Comparison of ENCODE assay signal across 17 cellular contexts in the genomic region with DNA sequence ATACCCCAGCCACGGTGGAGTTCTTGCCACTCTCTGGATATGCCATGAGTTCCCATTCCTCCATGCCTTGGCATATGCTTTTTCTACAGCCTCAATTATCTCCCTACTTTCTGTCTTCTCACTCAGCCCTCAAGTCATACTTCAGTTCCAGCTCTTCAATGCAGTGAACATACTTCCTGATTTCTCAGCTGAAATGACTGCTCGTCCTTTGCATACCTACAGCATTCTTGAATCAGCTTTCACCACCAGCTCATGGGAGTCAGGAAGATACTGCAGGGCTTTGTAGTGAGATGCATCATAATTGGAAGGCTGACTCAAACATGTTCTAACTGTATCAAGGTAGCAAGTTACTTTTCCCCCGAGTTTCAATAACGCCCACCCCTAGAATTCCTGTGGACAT.
DNase-seq lines count a peak whose midpoint lies in the region; FAIRE-seq and TF ChIP-seq lines count a peak whose summit lies in the region.
"Had no signal": no experiment of that assay in that cellular context is flagged by ENCODE, and none has a peak within 500 bp of the region (broad histone marks: within the 10 kb centered on the region; RNA-seq: fewer than 3 reads in every experiment).

No MANE protein-coding gene starts in this region.

- H3K27me3 Mint-ChIP-seq in osteocyte (ENCODE audit: unreplicated experiment) = no peaks in the 10 kb centered on the region

- H3K27ac Mint-ChIP-seq in osteocyte (ENCODE audit: unreplicated experiment) = no peak overlapping the region
- H3K27ac Mint-ChIP-seq: activated naive CD8-positive, alpha-beta T cell treated with anti-CD3 and anti-CD28 coated beads, Interleukin-2, amount 10 ng/mL, durations not matched to agents 7 days and 5 days had no signal

- no peaks in the 10 kb centered on the region for H3K36me3 ChIP-seq in GM06990 (ENCODE audit: control insufficient read depth, insufficient read depth, low read length)
- H3K36me3 ChIP-seq in brain microvascular endothelial cell (replicated peaks) = peaks cover 2% of the 10 kb centered on the region

- no peak for TF ChIP-seq CTCF in GM06990 (IDR thresholded peaks at IDR 0.05; ENCODE audit: insufficient read depth, low read length, poor library complexity, severe bottlenecking)
- no peak for TF ChIP-seq CTCF in brain microvascular endothelial cell (IDR thresholded peaks at IDR 0.05; ENCODE audit: low read depth, low read length, missing control alignments)
- no peak for TF ChIP-seq CTCF in osteocyte (IDR thresholded peaks at IDR 0.05)

- no peaks in the 10 kb centered on the region for H3K9me3 Mint-ChIP-seq in osteocyte (ENCODE audit: unreplicated experiment)
- H3K9me3 Mint-ChIP-seq: activated naive CD8-positive, alpha-beta T cell treated with anti-CD3 and anti-CD28 coated beads, Interleukin-2, amount 10 ng/mL, durations not matched to agents 7 days and 5 days had no signal

- H3K4me1 Mint-ChIP-seq in osteocyte (ENCODE audit: unreplicated experiment) = peaks cover 16% of the 10 kb centered on the region
- H3K4me1 Mint-ChIP-seq: activated naive CD8-positive, alpha-beta T cell treated with anti-CD3 and anti-CD28 coated beads, Interleukin-2, amount 10 ng/mL, durations not matched to agents 7 days and 5 days had no signal

- H3K27me3 ChIP-seq in GM06990 (replicated peaks; ENCODE audit: control insufficient read depth, insufficient read depth, low read length) (no peaks in the 10 kb centered on the region), brain microvascular endothelial cell (replicated peaks) (no peaks in the 10 kb centered on the region)

- no peak overlapping the region for H3K4me3 ChIP-seq in GM06990 (replicated peaks; ENCODE audit: low read depth, low read length)
- H3K4me3 ChIP-seq in brain microvascular endothelial cell (ENCODE audit: low read depth, low read length) = no peak overlapping the region

- no peak overlapping the region for H3K4me3 Mint-ChIP-seq in osteocyte (ENCODE audit: unreplicated experiment)
- H3K4me3 Mint-ChIP-seq: activated naive CD8-positive, alpha-beta T cell treated with anti-CD3 and anti-CD28 coated beads, Interleukin-2, amount 10 ng/mL, durations not matched to agents 7 days and 5 days had no signal

- peak overlapping the region; percentile 24 for H3K27ac ChIP-seq in brain microvascular endothelial cell
- H3K27ac ChIP-seq: VCaP had no signal

- peak; percentile 59 for FAIRE-seq in HTR-8/SVneo (lab: Jason Lieb, UNC)

- peaks cover 4% of the 10 kb centered on the region for H3K36me3 Mint-ChIP-seq in osteocyte (ENCODE audit: unreplicated experiment)
- H3K36me3 Mint-ChIP-seq: activated naive CD8-positive, alpha-beta T cell treated with anti-CD3 and anti-CD28 coated beads, Interleukin-2, amount 10 ng/mL, durations not matched to agents 7 days and 5 days had no signal

- DNase-seq in GM06990 (ENCODE audit: extremely low read depth, insufficient read length) = peak; percentile 25
- DNase-seq in HTR-8/SVneo (ENCODE audit: insufficient read length, low spot score) = peak; percentile 24
- DNase-seq in brain microvascular endothelial cell = peak; percentile 76
- DNase-seq in renal cortical epithelial cell (ENCODE audit: low read depth) = peak; percentile 52
- DNase-seq in osteocyte (ENCODE audit: extremely low spot score, unreplicated experiment) = no peak
- DNase-seq in stimulated activated CD4-positive, alpha-beta T cell treated with anti-CD3 and anti-CD28 coated beads, Interleukin-4, amount 100 ng/mL, for 24 hours = no peak
- DNase-seq in hypothalamus (lab: John Stamatoyannopoulos, UW) = no peak
- no peak for DNase-seq in activated naive CD4-positive, alpha-beta T cell treated with Interleukin-2 at 50 U/mL for 16 hours
- DNase-seq: activated naive CD8-positive, alpha-beta T cell treated with anti-CD3 and anti-CD28 coated beads, Interleukin-2, amount 10 ng/mL, durations not matched to agents 7 days and 5 days; foreskin melanocyte; kidney; NCI-H1092; NCI-H510A; SHP77 treated with DMSO at 0.1 percent for 48 hours; stimulated activated CD4-positive, alpha-beta T cell treated with anti-CD3 and anti-CD28 coated beads, Interleukin-4, amount 100 ng/mL, for 4 hours; stimulated activated naive CD4-positive, alpha-beta T cell treated with Interleukin-2 at 50 U/mL for 16 hours had no signal

- in situ Hi-C loops in brain microvascular endothelial cell (cut with HindIII; ENCODE audit: low pct_ligation_motif_present, low sequenced_read_pairs) = no loop called here

Comparison
In these comparisons a context has a peak if more than half of its experiments do, and no peak if none do; other contexts are left out.
1. DNase-seq: peak in GM06990 (single experiment), HTR-8/SVneo (single experiment), brain microvascular endothelial cell (single experiment) and renal cortical epithelial cell (single experiment); none in osteocyte (single experiment), stimulated activated CD4-positive, alpha-beta T cell treated with anti-CD3 and anti-CD28 coated beads, Interleukin-4, amount 100 ng/mL, for 24 hours (single experiment), hypothalamus (0 of 51) and activated naive CD4-positive, alpha-beta T cell treated with Interleukin-2 at 50 U/mL for 16 hours (single experiment).